26 cellular contexts compared by ENCODE assay signal in genomic region chr10:35813219-35813618, GRCh38.
"Had no signal": no experiment of that assay in that cellular context is flagged by ENCODE, and none has a peak within 500 bp of the region (broad histone marks: within the 10 kb centered on the region; RNA-seq: fewer than 3 reads in every experiment).

No MANE protein-coding gene starts in this region.

- DNase-seq: immature natural killer cell; kidney; left ventricle myocardium inferior; mesendoderm; naive B cell; natural killer cell; nephron progenitor cell; pancreas; retina; right cardiac atrium; stimulated activated CD4-positive, alpha-beta T cell treated with anti-CD3 and anti-CD28 coated beads, Interleukin-12 subunit alpha, Interleukin-12 subunit beta, amount 100 ng/mL, for 4 hours; stimulated activated CD4-positive, alpha-beta T cell treated with anti-CD3 and anti-CD28 coated beads, Interleukin-15, amount 100 ng/mL, for 24 hours; stimulated activated CD4-positive, alpha-beta T cell treated with anti-CD3 and anti-CD28 coated beads, Interleukin-2, amount 100 ng/mL, for 24 hours; stimulated activated CD4-positive, alpha-beta T cell treated with anti-CD3 and anti-CD28 coated beads, Interleukin-4, amount 100 ng/mL, for 1 hour; stimulated activated naive CD4-positive, alpha-beta T cell; tibial artery; uterus had no signal

- ATAC-seq: natural killer cell; pancreas; right cardiac atrium; sciatic nerve; stimulated activated effector memory CD8-positive, alpha-beta T cell treated with anti-CD3 and anti-CD28 coated beads, Interleukin-12 subunit alpha, Interleukin-12 subunit beta, amount 100 ng/mL, for 72 hours had no signal

- H3K4me1 ChIP-seq: left ventricle myocardium inferior, neural progenitor cell, pancreas, prostate gland, suprapubic skin, tibial artery, uterus had no signal

- H3K4me3 ChIP-seq: left ventricle myocardium inferior, lung, neural progenitor cell, pancreas, prostate gland, skin epidermis, suprapubic skin, thoracic aorta, tibial artery, uterus had no signal

- H2AFZ ChIP-seq: neural progenitor cell had no signal

- H3K36me3 ChIP-seq: left ventricle myocardium inferior, neural progenitor cell, neutrophil, pancreas, prostate gland, suprapubic skin, thoracic aorta, tibial artery, uterus had no signal

- H3K27me3 ChIP-seq: neural progenitor cell, neutrophil, pancreas, suprapubic skin, tibial artery, uterus had no signal

- H3K9ac ChIP-seq: neural progenitor cell had no signal

- H3K4me2 ChIP-seq: neural progenitor cell had no signal

- H3K27ac ChIP-seq: left ventricle myocardium inferior, neural progenitor cell, neutrophil, pancreas, prostate gland, skin epidermis, suprapubic skin, thoracic aorta, tibial artery, uterus had no signal

- H3K9me3 ChIP-seq: left ventricle myocardium inferior, neutrophil, pancreas, prostate gland, suprapubic skin, thoracic aorta, tibial artery, uterus had no signal
